ENCODE assay signal across 20 cellular contexts in genomic region chrX:118795528-118795927, GRCh38. TPM values are rescaled to one million over a fixed set of nuclear protein-coding genes. Genes with fewer than 3 reads are reported as not detected.
A peak's percentile ranks its signal among the peaks of the same experiment; 100 is the strongest.
DNase-seq lines count a peak whose midpoint lies in the region; ATAC-seq and TF ChIP-seq lines count a peak whose summit lies in the region.
"Had no signal": no experiment of that assay in that cellular context is flagged by ENCODE, and none has a peak within 500 bp of the region (broad histone marks: within the 10 kb centered on the region; RNA-seq: fewer than 3 reads in every experiment).

No MANE protein-coding gene starts in this region.

- no peak overlapping the region for H3K4me3 Mint-ChIP-seq in nephron progenitor cell
- H3K4me3 Mint-ChIP-seq: CD4-positive, alpha-beta T cell had no signal

- peaks cover 28% of the 10 kb centered on the region for H3K36me3 Mint-ChIP-seq in nephron progenitor cell (ENCODE audit: low read depth)

- WGBS in spleen, 5 donors: 39 to 72% (median 65%) methylated on average over 2 of the region's 2 CpGs

- H3K27ac ChIP-seq in vagina (peak overlapping the region; percentile 27), spleen (no peak overlapping the region)
- H3K27ac ChIP-seq: Peyer's patch had no signal

- TF ChIP-seq CTCF in fibroblast of villous mesenchyme (IDR thresholded peaks at IDR 0.05; ENCODE audit: insufficient read depth, low read depth, low read length): no peak
- no peak for TF ChIP-seq CTCF in nephron progenitor cell (IDR thresholded peaks at IDR 0.05)
- TF ChIP-seq CTCF in vagina (IDR thresholded peaks at IDR 0.05): no peak
- TF ChIP-seq CTCF in spleen (IDR thresholded peaks at IDR 0.05 in 8 of 11, conservative IDR thresholded peaks at IDR 0.05 in 3 of 11): no peak

- H3K27me3 Mint-ChIP-seq in nephron progenitor cell (ENCODE audit: low read depth, poor library complexity): no peaks in the 10 kb centered on the region

- peak overlapping the region; percentile 36 for H3K27ac Mint-ChIP-seq in nephron progenitor cell
- H3K27ac Mint-ChIP-seq: CD4-positive, alpha-beta T cell had no signal

- intact Hi-C loops in vagina (cut with DNase I): no loop called here
- intact Hi-C loops in spleen (cut with DNase I; ENCODE audit: low total_unique reads): no loop called here

- H3K4me1 ChIP-seq in vagina (no peaks in the 10 kb centered on the region), spleen (no peaks in the 10 kb centered on the region)
- H3K4me1 ChIP-seq: BE2C, Peyer's patch had no signal

- H3K9me3 Mint-ChIP-seq in nephron progenitor cell: peaks cover 36% of the 10 kb centered on the region
- H3K9me3 Mint-ChIP-seq: CD4-positive, alpha-beta T cell had no signal

- TF ChIP-seq POLR2A in vagina (IDR thresholded peaks at IDR 0.05) (no peak), spleen (IDR thresholded peaks at IDR 0.05) (no peak)

- no peak for ATAC-seq in GM21737 (IDR thresholded peaks at IDR 0.05; ENCODE audit: unreplicated experiment)

- no peaks in the 10 kb centered on the region for H3K36me3 ChIP-seq in vagina
- H3K36me3 ChIP-seq in spleen: no peaks in the 10 kb centered on the region
- H3K36me3 ChIP-seq: BE2C, HAP-1, Peyer's patch had no signal

- H3K27me3 ChIP-seq in vagina (no peaks in the 10 kb centered on the region), spleen (replicated peaks in 1 of 7) (no peaks in the 10 kb centered on the region)
- H3K27me3 ChIP-seq: BE2C, Peyer's patch had no signal

- H3K4me1 Mint-ChIP-seq in nephron progenitor cell: peaks cover 21% of the 10 kb centered on the region

- H3K4me3 ChIP-seq in fibroblast of villous mesenchyme (ENCODE audit: low read depth, low read length) (no peak overlapping the region), vagina (no peak overlapping the region), spleen (no peak overlapping the region)
- H3K4me3 ChIP-seq: HAP-1, Peyer's patch had no signal

- H3K9me3 ChIP-seq in vagina (no peaks in the 10 kb centered on the region), spleen (no peaks in the 10 kb centered on the region)
- H3K9me3 ChIP-seq: BE2C, HAP-1, Peyer's patch had no signal

- DNase-seq in dermis blood vessel endothelial cell (peak; percentile 56), fibroblast of villous mesenchyme (ENCODE audit: low read depth) (peak; percentile 66), nephron progenitor cell (no peak), vagina (ENCODE audit: extremely low spot score in 2 of 2) (no peak), spleen (no peak), NCI-H1436 treated with DMSO at 0.1 percent for 48 hours (lab: John Stamatoyannopoulos, UW) (no peak)
- DNase-seq: BE2C; Calu3; CD4-positive, alpha-beta T cell; DMS53; NCI-H1048; NCI-H1694 treated with DMSO at 0.1 percent for 48 hours; NCI-H2107; NCI-H2227 treated with DMSO at 0.1 percent for 48 hours; NCI-H524 treated with DMSO at 0.1 percent for 48 hours; Peyer's patch; SHP77 treated with DMSO at 0.1 percent for 48 hours had no signal

RNA-seq across cellular contexts. Expression of gene ZCCHC12, which starts 28.1 kb away (rescaled TPM):
- total RNA-seq in dermis blood vessel endothelial cell (under 0.01 and 0.05 TPM in 2 replicates), fibroblast of villous mesenchyme (under 0.01 TPM in 1 of 2 replicates, not detected in the other), vagina (3.7 TPM), spleen (under 1 TPM in 1 of 7 donors, not detected in 6; 0.65 TPM)
- polyA plus RNA-seq in spleen: under 1 TPM in 2 of 3 donors, not detected in 1; 0.03 to 0.49 TPM
- total RNA-seq: Calu3, MCF 10A, Peyer's patch had no signal

Comparison
In these comparisons a context has a peak if more than half of its experiments do, and no peak if none do; other contexts are left out.
1. DNase-seq: peak in dermis blood vessel endothelial cell (single experiment) and fibroblast of villous mesenchyme (single experiment); none in nephron progenitor cell (single experiment), vagina (0 of 2), spleen (single experiment) and NCI-H1436 treated with DMSO at 0.1 percent for 48 hours (single experiment).